Comparison of ENCODE assay signal across 19 cellular contexts in genomic region chr20:61161649-61162210, GRCh38.
A peak's percentile ranks its signal among the peaks of the same experiment; 100 is the strongest.
DNase-seq lines count a peak whose midpoint lies in the region; ATAC-seq and TF ChIP-seq lines count a peak whose summit lies in the region.
"Had no signal": no experiment of that assay in that cellular context is flagged by ENCODE, and none has a peak within 500 bp of the region (broad histone marks: within the 10 kb centered on the region; RNA-seq: fewer than 3 reads in every experiment).

No MANE protein-coding gene starts in this region.

- DNase-seq in MCF 10A (ENCODE audit: unreplicated experiment) (no peak), breast epithelium (ENCODE audit: low spot score in 2 of 2) (no peak), NCI-H774 (lab: John Stamatoyannopoulos, UW) (peak; percentile 28), fibroblast of mammary gland (ENCODE audit: low read depth) (peak; percentile 41), substantia nigra (lab: John Stamatoyannopoulos, UW) (no peak)
- DNase-seq in activated T-helper 2 cell treated with anti-CD3 and anti-CD28 coated beads, Interferon-gamma antibody, Interleukin-2, Interleukin-4, amounts not matched to agents 10 μg/mL and 5 μg/mL and 100 μg/mL, durations not matched to agents 14 hours and 24 hours and 36 hours (ENCODE audit: low spot score): no peak
- DNase-seq in activated CD4-positive, alpha-beta T cell treated with anti-CD3 and anti-CD28 coated beads, Interleukin-2, amount 50 U/mL, for 1 hour: no peak
- DNase-seq: activated CD8-positive, alpha-beta memory T cell treated with anti-CD3 and anti-CD28 coated beads for 24 hours; activated naive CD8-positive, alpha-beta T cell treated with anti-CD3 and anti-CD28 coated beads, Interleukin-2, amount 10 ng/mL, durations not matched to agents 7 days and 5 days; CD8-positive, alpha-beta T cell; NCI-H1092 treated with DMSO at 0.1 percent for 48 hours; NCI-H2171 treated with DMSO at 0.1 percent for 48 hours; retina; stimulated activated naive CD4-positive, alpha-beta T cell treated with Interleukin-2 at 50 U/mL for 16 hours; T-cell had no signal

- H3K4me3 Mint-ChIP-seq in MCF 10A (ENCODE audit: unreplicated experiment): no peak overlapping the region
- no peak overlapping the region for H3K4me3 Mint-ChIP-seq in activated T-helper 2 cell treated with anti-CD3 and anti-CD28 coated beads, Interferon-gamma antibody, Interleukin-2, Interleukin-4, amounts not matched to agents 10 μg/mL and 5 μg/mL and 100 μg/mL, durations not matched to agents 14 hours and 24 hours and 36 hours (ENCODE audit: low read depth)
- H3K4me3 Mint-ChIP-seq: activated naive CD8-positive, alpha-beta T cell treated with anti-CD3 and anti-CD28 coated beads, Interleukin-2, amount 10 ng/mL, durations not matched to agents 7 days and 5 days; CD8-positive, alpha-beta T cell; T-cell; type B pancreatic cell; WTC11 had no signal

- no peaks in the 10 kb centered on the region for H3K4me1 Mint-ChIP-seq in MCF 10A (ENCODE audit: insufficient read depth, unreplicated experiment)
- no peaks in the 10 kb centered on the region for H3K4me1 Mint-ChIP-seq in activated T-helper 2 cell treated with anti-CD3 and anti-CD28 coated beads, Interferon-gamma antibody, Interleukin-2, Interleukin-4, amounts not matched to agents 10 μg/mL and 5 μg/mL and 100 μg/mL, durations not matched to agents 14 hours and 24 hours and 36 hours (ENCODE audit: low read depth)
- H3K4me1 Mint-ChIP-seq: T-cell had no signal

- CTCF ChIA-PET in MCF 10A (lab: Yijun Ruan, JAX): interaction anchor here (0.6 to 1.0 kb wide), 5 partner anchors 11 to 1024 kb away, joined by 3 to 4 read pairs (median 3); partner anchors contain the start of gene CDH4

- peaks cover 56% of the 10 kb centered on the region for H3K27me3 Mint-ChIP-seq in MCF 10A (ENCODE audit: insufficient read depth, unreplicated experiment)
- H3K27me3 Mint-ChIP-seq in activated T-helper 2 cell treated with anti-CD3 and anti-CD28 coated beads, Interferon-gamma antibody, Interleukin-2, Interleukin-4, amounts not matched to agents 10 μg/mL and 5 μg/mL and 100 μg/mL, durations not matched to agents 14 hours and 24 hours and 36 hours (ENCODE audit: low read depth): no peaks in the 10 kb centered on the region

- no peak for TF ChIP-seq POLR2A in breast epithelium (IDR thresholded peaks at IDR 0.05)

- no peaks in the 10 kb centered on the region for H3K36me3 ChIP-seq in breast epithelium

- H3K27ac ChIP-seq in breast epithelium: no peak overlapping the region
- H3K27ac ChIP-seq in substantia nigra (ENCODE audit: low read depth, low read length, poor library complexity, severe bottlenecking): no peak overlapping the region

- H3K4me1 ChIP-seq in breast epithelium: no peaks in the 10 kb centered on the region

- TF ChIP-seq CTCF in MCF 10A (IDR thresholded peaks at IDR 0.05; ENCODE audit: unreplicated experiment) (peak; percentile 12), breast epithelium (IDR thresholded peaks at IDR 0.05) (no peak), fibroblast of mammary gland (conservative IDR thresholded peaks at IDR 0.05; ENCODE audit: control insufficient read depth, insufficient read depth, low read depth, low read length) (peak; percentile 39)

- H3K9me3 Mint-ChIP-seq in MCF 10A (ENCODE audit: unreplicated experiment): no peaks in the 10 kb centered on the region
- H3K9me3 Mint-ChIP-seq in activated T-helper 2 cell treated with anti-CD3 and anti-CD28 coated beads, Interferon-gamma antibody, Interleukin-2, Interleukin-4, amounts not matched to agents 10 μg/mL and 5 μg/mL and 100 μg/mL, durations not matched to agents 14 hours and 24 hours and 36 hours: no peaks in the 10 kb centered on the region
- H3K9me3 Mint-ChIP-seq: type B pancreatic cell had no signal

- intact Hi-C loops in MCF 10A (cut with micrococcal nuclease): loop anchor here (5.0 kb wide), 1 partner anchor 949 kb away; no protein-coding TSS in a partner anchor
- intact Hi-C loops in breast epithelium (cut with DNase I; ENCODE audit: low total_unique reads): no loop called here
- intact Hi-C loops in activated T-helper 2 cell treated with anti-CD3 and anti-CD28 coated beads, Interferon-gamma antibody, Interleukin-2, Interleukin-4, amounts not matched to agents 10 μg/mL and 5 μg/mL and 100 μg/mL, durations not matched to agents 14 hours and 24 hours and 36 hours (cut with micrococcal nuclease): no loop called here

- H3K27me3 ChIP-seq in breast epithelium: no peaks in the 10 kb centered on the region

- no peak for ATAC-seq in GM18502 (IDR thresholded peaks at IDR 0.05; ENCODE audit: poor library complexity, unreplicated experiment)
- ATAC-seq: CD8-positive, alpha-beta T cell; HepG2; T-cell; WTC11 had no signal

- H3K36me3 Mint-ChIP-seq in MCF 10A (ENCODE audit: insufficient read depth, unreplicated experiment): no peaks in the 10 kb centered on the region
- no peaks in the 10 kb centered on the region for H3K36me3 Mint-ChIP-seq in activated T-helper 2 cell treated with anti-CD3 and anti-CD28 coated beads, Interferon-gamma antibody, Interleukin-2, Interleukin-4, amounts not matched to agents 10 μg/mL and 5 μg/mL and 100 μg/mL, durations not matched to agents 14 hours and 24 hours and 36 hours (ENCODE audit: low read depth)
- H3K36me3 Mint-ChIP-seq: CD8-positive, alpha-beta T cell; T-cell; type B pancreatic cell; WTC11 had no signal

- BruUV-seq in MCF 10A (replicated peaks; lab: Mats Ljungman, UMichigan): no TSS peak

- H3K4me3 ChIP-seq in breast epithelium (no peak overlapping the region), fibroblast of mammary gland (ENCODE audit: control insufficient read depth, low read depth, low read length) (no peak overlapping the region)

- POLR2A ChIA-PET in MCF 10A (lab: Yijun Ruan, JAX): no interaction called here

- no peaks in the 10 kb centered on the region for H3K9me3 ChIP-seq in breast epithelium

- H3K27ac Mint-ChIP-seq in MCF 10A (ENCODE audit: low read depth, unreplicated experiment): no peak overlapping the region
- H3K27ac Mint-ChIP-seq in activated T-helper 2 cell treated with anti-CD3 and anti-CD28 coated beads, Interferon-gamma antibody, Interleukin-2, Interleukin-4, amounts not matched to agents 10 μg/mL and 5 μg/mL and 100 μg/mL, durations not matched to agents 14 hours and 24 hours and 36 hours: no peak overlapping the region
- H3K27ac Mint-ChIP-seq: activated naive CD8-positive, alpha-beta T cell treated with anti-CD3 and anti-CD28 coated beads, Interleukin-2, amount 10 ng/mL, durations not matched to agents 7 days and 5 days; CD8-positive, alpha-beta T cell; T-cell; type B pancreatic cell; WTC11 had no signal

Comparison
In these comparisons a context has a peak if more than half of its experiments do, and no peak if none do; other contexts are left out.
1. CTCF ChIP-seq: peak in MCF 10A (single experiment) and fibroblast of mammary gland (single experiment); none in breast epithelium (0 of 3).
2. DNase-seq: peak in NCI-H774 (single experiment) and fibroblast of mammary gland (single experiment); none in MCF 10A (single experiment), breast epithelium (0 of 2), activated T-helper 2 cell treated with anti-CD3 and anti-CD28 coated beads, Interferon-gamma antibody, Interleukin-2, Interleukin-4, amounts not matched to agents 10 μg/mL and 5 μg/mL and 100 μg/mL, durations not matched to agents 14 hours and 24 hours and 36 hours (single experiment), activated CD4-positive, alpha-beta T cell treated with anti-CD3 and anti-CD28 coated beads, Interleukin-2, amount 50 U/mL, for 1 hour (single experiment) and substantia nigra (0 of 49).